In the genomic region with DNA sequence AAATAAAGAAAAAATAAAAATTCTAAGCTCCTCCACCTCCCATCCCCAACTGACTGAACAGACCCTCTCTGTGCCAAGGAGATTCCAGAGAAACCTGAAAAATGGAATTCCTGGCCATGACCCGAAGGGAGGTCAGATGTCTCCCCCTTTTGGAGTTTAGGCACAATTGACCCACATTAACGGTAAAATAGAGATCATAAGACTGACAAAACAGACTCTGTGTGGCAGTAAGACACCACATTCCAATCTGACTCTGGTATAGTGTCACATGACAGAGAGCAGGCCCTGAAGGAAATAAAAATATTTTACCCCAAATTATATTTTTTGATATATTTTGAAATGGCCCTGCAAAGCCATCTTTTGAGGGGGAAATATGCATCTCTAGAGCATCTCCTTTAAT, we compare ENCODE assay signal across 1 cellular context.
TF ChIP-seq lines count a peak whose summit lies in the region.

No MANE protein-coding gene starts in this region.

TF ChIP-seq in HCT116, 20 proteins besides CTCF, POLR2A, EP300 and RAD21 (continued from another document):
- TF ChIP-seq, protein P1, sequence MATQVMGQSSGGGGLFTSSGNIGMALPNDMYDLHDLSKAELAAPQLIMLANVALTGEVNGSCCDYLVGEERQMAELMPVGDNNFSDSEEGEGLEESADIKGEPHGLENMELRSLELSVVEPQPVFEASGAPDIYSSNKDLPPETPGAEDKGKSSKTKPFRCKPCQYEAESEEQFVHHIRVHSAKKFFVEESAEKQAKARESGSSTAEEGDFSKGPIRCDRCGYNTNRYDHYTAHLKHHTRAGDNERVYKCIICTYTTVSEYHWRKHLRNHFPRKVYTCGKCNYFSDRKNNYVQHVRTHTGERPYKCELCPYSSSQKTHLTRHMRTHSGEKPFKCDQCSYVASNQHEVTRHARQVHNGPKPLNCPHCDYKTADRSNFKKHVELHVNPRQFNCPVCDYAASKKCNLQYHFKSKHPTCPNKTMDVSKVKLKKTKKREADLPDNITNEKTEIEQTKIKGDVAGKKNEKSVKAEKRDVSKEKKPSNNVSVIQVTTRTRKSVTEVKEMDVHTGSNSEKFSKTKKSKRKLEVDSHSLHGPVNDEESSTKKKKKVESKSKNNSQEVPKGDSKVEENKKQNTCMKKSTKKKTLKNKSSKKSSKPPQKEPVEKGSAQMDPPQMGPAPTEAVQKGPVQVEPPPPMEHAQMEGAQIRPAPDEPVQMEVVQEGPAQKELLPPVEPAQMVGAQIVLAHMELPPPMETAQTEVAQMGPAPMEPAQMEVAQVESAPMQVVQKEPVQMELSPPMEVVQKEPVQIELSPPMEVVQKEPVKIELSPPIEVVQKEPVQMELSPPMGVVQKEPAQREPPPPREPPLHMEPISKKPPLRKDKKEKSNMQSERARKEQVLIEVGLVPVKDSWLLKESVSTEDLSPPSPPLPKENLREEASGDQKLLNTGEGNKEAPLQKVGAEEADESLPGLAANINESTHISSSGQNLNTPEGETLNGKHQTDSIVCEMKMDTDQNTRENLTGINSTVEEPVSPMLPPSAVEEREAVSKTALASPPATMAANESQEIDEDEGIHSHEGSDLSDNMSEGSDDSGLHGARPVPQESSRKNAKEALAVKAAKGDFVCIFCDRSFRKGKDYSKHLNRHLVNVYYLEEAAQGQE (IDR thresholded peaks at IDR 0.05; ENCODE audit: low read depth), result no peak
- TF ChIP-seq CBX3 (IDR thresholded peaks at IDR 0.05; ENCODE audit: low read depth) (no peak), ZBTB33 (IDR thresholded peaks at IDR 0.05; ENCODE audit: extremely low read depth, insufficient replicate concordance, low read length) (no peak), CEBPB (IDR thresholded peaks at IDR 0.05; ENCODE audit: low read depth) (no peak), EZH2 (IDR thresholded peaks at IDR 0.05) (no peak), SP1 (IDR thresholded peaks at IDR 0.05; ENCODE audit: low read depth) (no peak), FOSL1 (IDR thresholded peaks at IDR 0.05; ENCODE audit: low read depth) (no peak)
